In the genomic region with DNA sequence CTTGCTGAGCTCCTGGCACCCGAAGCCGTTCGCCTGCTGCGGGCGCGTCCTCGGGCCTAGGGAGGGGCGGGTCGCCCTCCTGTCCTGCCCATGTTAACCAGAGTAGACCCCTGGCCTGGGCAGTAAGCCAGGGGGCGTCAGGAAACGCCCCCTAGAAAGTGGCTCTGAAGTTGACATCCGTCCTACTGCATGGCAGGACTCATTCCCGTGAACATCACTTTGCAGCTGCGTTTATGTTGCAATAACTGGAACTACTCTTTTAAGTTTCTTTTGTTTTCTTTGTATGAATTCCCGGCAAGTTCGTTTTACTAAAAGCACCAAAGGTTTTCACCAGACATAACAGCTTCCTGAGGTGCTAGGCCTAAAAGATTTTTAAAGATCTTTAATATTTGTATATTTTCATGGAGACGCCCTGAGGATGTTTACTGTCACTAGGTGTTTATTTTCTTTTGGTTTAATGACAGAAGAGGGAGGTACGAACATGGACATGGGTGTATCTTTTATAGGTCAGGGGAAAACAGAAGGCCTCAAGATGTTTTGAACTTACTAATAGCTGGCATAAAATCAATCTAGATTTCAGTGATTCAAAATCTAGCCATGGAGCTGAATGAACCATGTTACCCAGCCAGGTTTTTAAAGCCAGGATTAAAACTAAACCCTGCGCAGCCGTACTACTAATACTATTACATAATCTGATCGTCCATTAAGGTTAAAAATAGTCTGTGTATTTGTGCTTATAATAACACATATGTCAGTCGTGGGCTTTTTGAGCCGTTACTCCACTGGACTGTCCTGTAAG, we compare ENCODE assay signal across 8 cellular contexts. TPM values are rescaled to one million over a fixed set of nuclear protein-coding genes. Genes with fewer than 3 reads are reported as not detected.
DNase-seq lines count a peak whose midpoint lies in the region; ATAC-seq, FAIRE-seq and TF ChIP-seq lines count a peak whose summit lies in the region.

No MANE protein-coding gene starts in this region.

- peaks cover 15% of the 10 kb centered on the region for H3K4me1 ChIP-seq in Panc1 (ENCODE audit: control insufficient read depth, insufficient read depth, low read length)
- peaks cover 4% of the 10 kb centered on the region for H3K4me1 ChIP-seq in effector memory CD4-positive, alpha-beta T cell (ENCODE audit: control insufficient read depth, insufficient read depth, low read length, poor library complexity, severe bottlenecking)
- no peaks in the 10 kb centered on the region for H3K4me1 ChIP-seq in aorta (ENCODE audit: control insufficient read depth in 1 of 2, insufficient read depth in 2 of 2, low read length in 2 of 2)

- H3K27ac ChIP-seq in Panc1 (ENCODE audit: low read length) (peak overlapping the region; percentile 86), aorta (ENCODE audit: low read depth in 1 of 2, low read length in 2 of 2) (peak overlapping the region; percentile 46 to 81)
- peak overlapping the region; percentile 83 for H3K27ac ChIP-seq in effector memory CD4-positive, alpha-beta T cell (ENCODE audit: insufficient read depth, low read length, poor library complexity, severe bottlenecking)

- POLR2A ChIA-PET in Panc1 (lab: Charles Lee) = no interaction called here

- H3K27ac Mint-ChIP-seq in mesothelial cell of epicardium = peak overlapping the region; percentile 97

- no peak for FAIRE-seq in RCC 7860 (lab: Jason Lieb, UNC)

- ATAC-seq in Panc1 (no peak; the same call in 1 of the 2 replicates), aorta (ENCODE audit: low FRiP score) (peak; percentile 62)

- peaks cover 28% of the 10 kb centered on the region for H3K4me1 Mint-ChIP-seq in mesothelial cell of epicardium

- H3K9me3 Mint-ChIP-seq in mesothelial cell of epicardium = no peaks in the 10 kb centered on the region

- in situ Hi-C loops in Panc1 (cut with HindIII; ENCODE audit: low pct_unique_long_range_greater_than_20kb, low sequenced_read_pairs) = no loop called here

- CTCF ChIA-PET in Panc1 (lab: Charles Lee) = interaction anchor here (0.6 kb wide), 1 partner anchor 620 kb away, joined by 4 read pairs; no protein-coding TSS in a partner anchor

- TSS peak; percentile 80 for BruUV-seq in Panc1 (replicated peaks; lab: Mats Ljungman, UMichigan)

- intact Hi-C loops in Panc1 (cut with micrococcal nuclease; ENCODE audit: unreplicated experiment) (loop anchor here (5.0 kb wide), 1 partner anchor 315 kb away; no protein-coding TSS in a partner anchor), aorta (cut with DNase I) (loop anchor here in 1 of 2 donors (10.0 kb wide), 1 partner anchor 313 kb away; no protein-coding TSS in a partner anchor)

- H3K4me3 Mint-ChIP-seq in mesothelial cell of epicardium = peak overlapping the region; percentile 82

- peaks cover 6% of the 10 kb centered on the region for H3K36me3 Mint-ChIP-seq in mesothelial cell of epicardium

- H3K27me3 Mint-ChIP-seq in mesothelial cell of epicardium (ENCODE audit: low read depth) = no peaks in the 10 kb centered on the region

- no peak for TF ChIP-seq CTCF in AG10803 (conservative IDR thresholded peaks at IDR 0.05; ENCODE audit: low read length)
- TF ChIP-seq CTCF in Panc1 (IDR thresholded peaks at IDR 0.05) = no peak
- TF ChIP-seq CTCF in mesothelial cell of epicardium (IDR thresholded peaks at IDR 0.05; ENCODE audit: unreplicated experiment) = no peak

- no peaks in the 10 kb centered on the region for H3K36me3 ChIP-seq in H7 (replicated peaks; ENCODE audit: control insufficient read depth, insufficient read depth, low read length)
- H3K36me3 ChIP-seq in Panc1 (ENCODE audit: control insufficient read depth, insufficient read depth, low read length) = no peaks in the 10 kb centered on the region
- no peaks in the 10 kb centered on the region for H3K36me3 ChIP-seq in effector memory CD4-positive, alpha-beta T cell (ENCODE audit: control insufficient read depth, insufficient read depth, low read length)
- H3K36me3 ChIP-seq in aorta (ENCODE audit: control insufficient read depth in 1 of 2, insufficient read depth in 2 of 2, low read length in 1 of 2) = no peaks in the 10 kb centered on the region

- H3K4me3 ChIP-seq in AG10803 (ENCODE audit: low read length) (peak overlapping the region; percentile 87), H7 (ENCODE audit: insufficient read depth, low read depth, low read length) (peak overlapping the region; percentile 83), Panc1 (ENCODE audit: low read depth in 2 of 2, low read length in 2 of 2) (peak overlapping the region; percentile 77 to 84), aorta (ENCODE audit: low read length in 2 of 2) (peak overlapping the region; percentile 67 to 85)
- H3K4me3 ChIP-seq in effector memory CD4-positive, alpha-beta T cell (ENCODE audit: insufficient read depth, low read depth, low read length, poor library complexity, severe bottlenecking) = peak overlapping the region; percentile 56

- DNase-seq in AG10803 (ENCODE audit: low read depth) (peak; percentile 78), H7 (no peak), Panc1 (ENCODE audit: low read depth, low spot score) (no peak), mesothelial cell of epicardium (ENCODE audit: low spot score in 2 of 2, unreplicated experiment in 2 of 2) (no peak), aorta (no peak), NCI-H2029 (lab: John Stamatoyannopoulos, UW) (no peak), RCC 7860 (ENCODE audit: low spot score) (no peak)
- DNase-seq in effector memory CD4-positive, alpha-beta T cell = no peak

- WGBS in aorta, 2 donors = 0 to 1% methylated on average over 23 of the region's 23 CpGs

- H3K27me3 ChIP-seq in H7 (ENCODE audit: control insufficient read depth, insufficient read depth, low read length) (no peaks in the 10 kb centered on the region), Panc1 (ENCODE audit: control insufficient read depth, insufficient read depth, low read length) (no peaks in the 10 kb centered on the region), aorta (ENCODE audit: control insufficient read depth in 1 of 2, insufficient read depth in 2 of 2, low read length in 1 of 2) (no peaks in the 10 kb centered on the region)
- H3K27me3 ChIP-seq in effector memory CD4-positive, alpha-beta T cell (replicated peaks; ENCODE audit: control insufficient read depth, insufficient read depth, low read length, poor library complexity, severe bottlenecking) = no peaks in the 10 kb centered on the region

- no peaks in the 10 kb centered on the region for H3K9me3 ChIP-seq in Panc1 (ENCODE audit: control insufficient read depth, insufficient read depth, low read depth, low read length)
- no peaks in the 10 kb centered on the region for H3K9me3 ChIP-seq in effector memory CD4-positive, alpha-beta T cell (ENCODE audit: control insufficient read depth, low read length)
- no peaks in the 10 kb centered on the region for H3K9me3 ChIP-seq in aorta (ENCODE audit: control insufficient read depth, low read length)

RNA-seq across cellular contexts. Expression of gene C15orf61, which starts 1.0 kb away (rescaled TPM):
- total RNA-seq in H7 (2014; rRNA removed; shearing (Covaris generic)) = 1.1 TPM in 2 replicates
- total RNA-seq in Panc1 (2021; ENCODE audit: unreplicated experiment) (5.6 TPM), mesothelial cell of epicardium (7.7 to 7.9 TPM (median 7.8 TPM) in 3 replicates), aorta (1 to 10 TPM; 3.0 to 4.4 TPM)
- polyA plus RNA-seq in Panc1 (2012; ENCODE audit: insufficient read length) = 4.9 TPM
- 1 to 10 TPM; 1.2 to 4.9 TPM for polyA plus RNA-seq in aorta

RNA-seq across cellular contexts. Expression of gene MAP2K5, which starts 20.5 kb away (rescaled TPM):
- 3.2 and 6.3 TPM in 2 replicates for total RNA-seq in H7 (2014; rRNA removed; shearing (Covaris generic))
- total RNA-seq in Panc1 (2021; ENCODE audit: unreplicated experiment) = 18.3 TPM
- polyA plus RNA-seq in Panc1 (2012; ENCODE audit: insufficient read length) = 14.0 TPM
- total RNA-seq in mesothelial cell of epicardium = 26.2 to 29.8 TPM (median 28.0 TPM) in 3 replicates
- total RNA-seq in aorta = 10 to 100 TPM; 17.6 to 29.2 TPM
- polyA plus RNA-seq in aorta = 10 to 100 TPM in 1 of 2 donors, 1 to 10 TPM in 1; 7.3 to 16.5 TPM
